Comparison of ENCODE assay signal across 8 cellular contexts in the genomic region with DNA sequence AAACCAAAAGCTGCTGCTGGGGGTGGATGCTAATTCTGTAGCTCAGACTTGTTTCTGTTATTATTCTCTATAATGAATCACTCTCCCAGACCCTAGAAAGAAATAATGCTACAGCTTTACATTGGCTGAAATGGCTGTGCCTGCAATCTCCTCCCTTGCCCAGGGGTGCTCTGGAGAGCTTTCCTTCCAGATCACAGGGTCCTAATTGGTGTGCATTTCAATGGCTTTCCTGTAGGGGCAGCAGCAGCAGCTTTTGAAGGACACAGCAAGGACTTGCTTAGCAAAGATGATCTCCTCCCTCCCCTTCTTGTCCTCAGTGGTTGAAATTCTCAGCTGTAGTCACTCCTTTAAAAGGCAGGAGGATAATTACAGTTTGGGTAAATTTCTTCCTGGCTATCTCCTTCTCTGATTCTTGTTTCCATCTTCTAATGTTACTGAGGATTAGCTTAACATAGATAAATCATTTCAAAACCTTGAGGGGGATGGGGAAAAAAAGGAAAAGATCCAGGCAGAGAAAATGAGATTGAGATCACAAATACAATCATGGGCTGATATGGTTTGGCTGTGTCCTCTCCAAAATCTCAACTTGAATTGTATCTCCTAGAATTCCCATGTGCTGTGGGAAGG.
DNase-seq lines count a peak whose midpoint lies in the region; ATAC-seq and TF ChIP-seq lines count a peak whose summit lies in the region.

No MANE protein-coding gene starts in this region.

- no peaks in the 10 kb centered on the region for H3K9me2 ChIP-seq in SK-N-SH

- H3K4me1 Mint-ChIP-seq in activated CD4-positive, alpha-beta T cell treated with anti-CD3 and anti-CD28 coated beads, Interleukin-2, amount 10 ng/mL, durations not matched to agents 24 days and 14 days, result no peaks in the 10 kb centered on the region

- no peak for TF ChIP-seq EP300 in SK-N-SH (IDR thresholded peaks at IDR 0.05; ENCODE audit: borderline replicate concordance in 1 of 2, low read depth in 1 of 2, low read length in 1 of 2)

- H3K36me3 Mint-ChIP-seq in activated CD4-positive, alpha-beta T cell treated with anti-CD3 and anti-CD28 coated beads, Interleukin-2, amount 10 ng/mL, durations not matched to agents 24 days and 14 days (ENCODE audit: low read depth), result no peaks in the 10 kb centered on the region

- no peak overlapping the region for H2AFZ ChIP-seq in SK-N-SH (ENCODE audit: low read depth)

- no peak overlapping the region for H3K4me3 Mint-ChIP-seq in activated CD4-positive, alpha-beta T cell treated with anti-CD3 and anti-CD28 coated beads, Interleukin-2, amount 10 ng/mL, durations not matched to agents 24 days and 14 days

- peak; percentile 56 for DNase-seq in activated CD4-positive, alpha-beta T cell treated with anti-CD3 and anti-CD28 coated beads, Interleukin-2, amount 10 ng/mL, durations not matched to agents 24 days and 14 days
- DNase-seq in activated CD4-positive, alpha-beta T cell treated with anti-CD3 and anti-CD28 coated beads, Interleukin-2, amount 50 U/mL, for 1 hour, result no peak
- DNase-seq in HL-60 (ENCODE audit: low read depth in 1 of 2, low spot score in 1 of 2), result peak; percentile 3 to 33
- DNase-seq in SK-N-SH, result peak; percentile 42
- peak in 1 of 2 donors; percentile 59 for DNase-seq in foreskin keratinocyte
- DNase-seq in superior temporal gyrus (ENCODE audit: extremely low spot score), result peak; percentile 63
- DNase-seq in stimulated activated naive CD4-positive, alpha-beta T cell (lab: John Stamatoyannopoulos, UW), result no peak

- H3K4me1 ChIP-seq in SK-N-SH (ENCODE audit: control insufficient read depth in 1 of 2, insufficient read depth in 2 of 2, low read depth in 1 of 2, low read length in 1 of 2) (no peaks in the 10 kb centered on the region), foreskin keratinocyte (peaks cover 24% of the 10 kb centered on the region)

- peak; percentile 97 for ATAC-seq in GM21528 (IDR thresholded peaks at IDR 0.05; ENCODE audit: low FRiP score, unreplicated experiment)
- peak; percentile 75 for ATAC-seq in foreskin keratinocyte

- no peak overlapping the region for H3K9ac ChIP-seq in SK-N-SH

- H3K27ac Mint-ChIP-seq in activated CD4-positive, alpha-beta T cell treated with anti-CD3 and anti-CD28 coated beads, Interleukin-2, amount 10 ng/mL, durations not matched to agents 24 days and 14 days, result no peak overlapping the region

- H3K4me3 ChIP-seq in HL-60 (replicated peaks; ENCODE audit: insufficient read depth, low read length) (no peak overlapping the region), SK-N-SH (ENCODE audit: low read depth in 2 of 2, low read length in 1 of 2) (no peak overlapping the region)

- intact Hi-C loops in activated CD4-positive, alpha-beta T cell treated with anti-CD3 and anti-CD28 coated beads, Interleukin-2, amount 10 ng/mL, durations not matched to agents 24 days and 14 days (cut with micrococcal nuclease), result no loop called here

- no peaks in the 10 kb centered on the region for H4K20me1 ChIP-seq in SK-N-SH (ENCODE audit: insufficient read depth)

- peak; percentile 54 for TF ChIP-seq CTCF in HL-60 (IDR thresholded peaks at IDR 0.05; ENCODE audit: insufficient read depth, low read length)
- peak; percentile 67 for TF ChIP-seq CTCF in SK-N-SH (IDR thresholded peaks at IDR 0.05)
- TF ChIP-seq CTCF in foreskin keratinocyte (conservative IDR thresholded peaks at IDR 0.05), result peak; percentile 70

- no peaks in the 10 kb centered on the region for H3K79me2 ChIP-seq in SK-N-SH (ENCODE audit: insufficient read depth)

- H3K4me2 ChIP-seq in SK-N-SH, result no peak overlapping the region

- H3K27ac ChIP-seq in HL-60 (replicated peaks) (no peak overlapping the region), SK-N-SH (ENCODE audit: low read depth in 2 of 2, low read length in 1 of 2) (no peak overlapping the region), foreskin keratinocyte (no peak overlapping the region)

- H3K9me3 Mint-ChIP-seq in activated CD4-positive, alpha-beta T cell treated with anti-CD3 and anti-CD28 coated beads, Interleukin-2, amount 10 ng/mL, durations not matched to agents 24 days and 14 days, result no peaks in the 10 kb centered on the region

- no peaks in the 10 kb centered on the region for H3F3A ChIP-seq in SK-N-SH (replicated peaks; ENCODE audit: insufficient read depth)

- peak; percentile 33 for TF ChIP-seq RAD21 in SK-N-SH (IDR thresholded peaks at IDR 0.05; ENCODE audit: low read length)

- H3K36me3 ChIP-seq in SK-N-SH (replicated peaks in 1 of 2; ENCODE audit: control insufficient read depth in 1 of 2, insufficient read depth in 2 of 2, low read length in 1 of 2), result no peaks in the 10 kb centered on the region

- POLR2A ChIA-PET in SK-N-SH (lab: Yijun Ruan, JAX), result no interaction called here

- CTCF ChIA-PET in SK-N-SH (lab: Yijun Ruan, JAX), result interaction anchor here (0.6 to 2.5 kb wide), 18 partner anchors 10 to 243 kb away, joined by 3 to 15 read pairs (median 4); no protein-coding TSS in a partner anchor

- no peaks in the 10 kb centered on the region for H3K27me3 ChIP-seq in HL-60 (ENCODE audit: insufficient read depth, poor library complexity, severe bottlenecking)
- no peaks in the 10 kb centered on the region for H3K27me3 ChIP-seq in SK-N-SH (ENCODE audit: insufficient read depth)
- H3K27me3 ChIP-seq in foreskin keratinocyte, result no peaks in the 10 kb centered on the region

- no peaks in the 10 kb centered on the region for H3K27me3 Mint-ChIP-seq in activated CD4-positive, alpha-beta T cell treated with anti-CD3 and anti-CD28 coated beads, Interleukin-2, amount 10 ng/mL, durations not matched to agents 24 days and 14 days

- no peaks in the 10 kb centered on the region for H3K9me3 ChIP-seq in SK-N-SH

TF ChIP-seq in SK-N-SH, 30 proteins besides CTCF, POLR2A, EP300 and RAD21:
- TF ChIP-seq POLR2AphosphoS5 (IDR thresholded peaks at IDR 0.05; ENCODE audit: low read depth, low read length), result no peak
- no peak for TF ChIP-seq FOXM1 (IDR thresholded peaks at IDR 0.05; ENCODE audit: low read depth)
- TF ChIP-seq NRF1 (IDR thresholded peaks at IDR 0.05; ENCODE audit: low read depth, low read length), result no peak
- no peak for TF ChIP-seq MEF2A (IDR thresholded peaks at IDR 0.05; ENCODE audit: borderline replicate concordance, low read depth)
- no peak for TF ChIP-seq MAX (IDR thresholded peaks at IDR 0.05; ENCODE audit: low read depth)
- TF ChIP-seq, protein P1, sequence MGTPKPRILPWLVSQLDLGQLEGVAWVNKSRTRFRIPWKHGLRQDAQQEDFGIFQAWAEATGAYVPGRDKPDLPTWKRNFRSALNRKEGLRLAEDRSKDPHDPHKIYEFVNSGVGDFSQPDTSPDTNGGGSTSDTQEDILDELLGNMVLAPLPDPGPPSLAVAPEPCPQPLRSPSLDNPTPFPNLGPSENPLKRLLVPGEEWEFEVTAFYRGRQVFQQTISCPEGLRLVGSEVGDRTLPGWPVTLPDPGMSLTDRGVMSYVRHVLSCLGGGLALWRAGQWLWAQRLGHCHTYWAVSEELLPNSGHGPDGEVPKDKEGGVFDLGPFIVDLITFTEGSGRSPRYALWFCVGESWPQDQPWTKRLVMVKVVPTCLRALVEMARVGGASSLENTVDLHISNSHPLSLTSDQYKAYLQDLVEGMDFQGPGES (IDR thresholded peaks at IDR 0.05; ENCODE audit: low read depth, low read length), result no peak
- TF ChIP-seq RFX5 (IDR thresholded peaks at IDR 0.05; ENCODE audit: low read length), result no peak
- no peak for TF ChIP-seq EZH2phosphoT487 (IDR thresholded peaks at IDR 0.05; ENCODE audit: borderline replicate concordance, low read depth)
- no peak for TF ChIP-seq ZBTB33 (IDR thresholded peaks at IDR 0.05; ENCODE audit: borderline replicate concordance, low read depth)
- TF ChIP-seq FOSL2 (IDR thresholded peaks at IDR 0.05; ENCODE audit: borderline replicate concordance, low read depth), result no peak

Comparison
In these comparisons a context has a peak if more than half of its experiments do, and no peak if none do; other contexts are left out.
1. DNase-seq: peak in activated CD4-positive, alpha-beta T cell treated with anti-CD3 and anti-CD28 coated beads, Interleukin-2, amount 10 ng/mL, durations not matched to agents 24 days and 14 days (single experiment), HL-60 (2 of 2), SK-N-SH (single experiment) and superior temporal gyrus (single experiment); none in activated CD4-positive, alpha-beta T cell treated with anti-CD3 and anti-CD28 coated beads, Interleukin-2, amount 50 U/mL, for 1 hour (single experiment) and stimulated activated naive CD4-positive, alpha-beta T cell (0 of 6).
2. Peak in every context shown above with its lines, with median percentiles within 50 percentile points of each other: CTCF ChIP-seq.